ENCODE assay signal across 9 cellular contexts in the genomic region with DNA sequence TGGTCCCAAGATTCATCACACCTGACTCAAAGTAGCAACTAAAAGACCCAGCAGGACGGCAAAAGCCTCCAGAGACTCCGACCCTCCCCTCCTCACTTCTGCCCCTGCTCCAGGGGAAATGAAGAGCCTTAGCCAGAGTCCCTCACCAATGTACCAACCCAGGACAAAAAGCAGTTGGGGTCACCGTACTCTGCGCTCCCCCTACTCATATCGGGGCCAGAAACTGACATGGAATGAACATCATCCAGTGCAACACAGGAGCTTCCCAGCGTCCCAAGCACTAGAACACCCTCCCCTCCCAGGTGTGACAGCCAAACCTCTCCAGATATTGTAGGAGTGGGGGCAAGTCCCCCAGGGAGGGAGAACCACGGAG. TPM values are rescaled to one million over a fixed set of nuclear protein-coding genes. Genes with fewer than 3 reads are reported as not detected.
DNase-seq lines count a peak whose midpoint lies in the region; ATAC-seq, FAIRE-seq and TF ChIP-seq lines count a peak whose summit lies in the region.
"Had no signal": no experiment of that assay in that cellular context is flagged by ENCODE, and none has a peak within 500 bp of the region (broad histone marks: within the 10 kb centered on the region; RNA-seq: fewer than 3 reads in every experiment).

No MANE protein-coding gene starts in this region.

- H3K9ac ChIP-seq in SU-DHL-6 (ENCODE audit: low read length) (peak overlapping the region; percentile 94), fibroblast of lung (ENCODE audit: insufficient read depth, low read length) (peak overlapping the region; percentile 94)

- DNase-seq in GM12864 (ENCODE audit: low read depth) (no peak), fibroblast of lung (ENCODE audit: low read depth in 2 of 2) (no peak), psoas muscle (no peak), GM19239 (ENCODE audit: insufficient read length, low spot score) (no peak), HK-2 (ENCODE audit: unreplicated experiment) (no peak)

- WGBS in psoas muscle, 3 donors, result 62 to 69% (median 63%) methylated on average over 7 of the region's 7 CpGs

- H3K27me3 ChIP-seq in SU-DHL-6 (ENCODE audit: low read length) (no peaks in the 10 kb centered on the region), fibroblast of lung (ENCODE audit: control insufficient read depth, insufficient read depth, low read length) (no peaks in the 10 kb centered on the region), psoas muscle (ENCODE audit: insufficient read depth in 3 of 3, low read length in 2 of 3) (no peaks in the 10 kb centered on the region)

- H2AFZ ChIP-seq in SU-DHL-6 (ENCODE audit: low read depth, low read length, severe bottlenecking), result no peak overlapping the region
- H2AFZ ChIP-seq in fibroblast of lung (ENCODE audit: low read length), result no peak overlapping the region

- H3K9me3 ChIP-seq in SU-DHL-6 (ENCODE audit: insufficient read depth, low read length) (no peaks in the 10 kb centered on the region), fibroblast of lung (ENCODE audit: control insufficient read depth, insufficient read depth, low read depth, low read length) (no peaks in the 10 kb centered on the region), psoas muscle (no peaks in the 10 kb centered on the region)

- H3K79me2 ChIP-seq in SU-DHL-6 (ENCODE audit: insufficient read depth, low read length) (peaks cover 57% of the 10 kb centered on the region), fibroblast of lung (ENCODE audit: control insufficient read depth, insufficient read depth, low read length) (peaks cover 66% of the 10 kb centered on the region)

- H4K20me1 ChIP-seq in SU-DHL-6 (ENCODE audit: low read depth, low read length) (peaks cover 39% of the 10 kb centered on the region; the same call in 1 of the 2 replicates), fibroblast of lung (ENCODE audit: control insufficient read depth, extremely low read depth, insufficient read depth, low read length) (peaks cover 9% of the 10 kb centered on the region)

- H3F3A ChIP-seq in SU-DHL-6 (ENCODE audit: insufficient read depth), result peaks cover 69% of the 10 kb centered on the region

- ATAC-seq in psoas muscle (no peak), GM21825 (IDR thresholded peaks at IDR 0.05; ENCODE audit: unreplicated experiment) (no peak), GM21619 (IDR thresholded peaks at IDR 0.05; ENCODE audit: unreplicated experiment) (no peak)

- H3K27ac ChIP-seq in SU-DHL-6 (ENCODE audit: low read depth, low read length) (peak overlapping the region; percentile 87), fibroblast of lung (ENCODE audit: insufficient read depth, low read length) (peak overlapping the region; percentile 94), psoas muscle (peak overlapping the region; percentile 95)

- no peaks in the 10 kb centered on the region for H3K9me2 ChIP-seq in SU-DHL-6 (replicated peaks; ENCODE audit: insufficient read depth, low read length)

- H3K4me2 ChIP-seq in SU-DHL-6 (ENCODE audit: low read depth, low read length, poor library complexity, severe bottlenecking), result peak overlapping the region; percentile 74
- H3K4me2 ChIP-seq in fibroblast of lung (ENCODE audit: extremely low read depth, insufficient read depth, low read length), result peak overlapping the region; percentile 44

- H3K4me1 ChIP-seq in fibroblast of lung (ENCODE audit: control insufficient read depth, extremely low read depth, insufficient read depth, low read length) (peaks cover 22% of the 10 kb centered on the region), psoas muscle (peaks cover 44% of the 10 kb centered on the region)

- FAIRE-seq in GM19239 (lab: Jason Lieb, UNC), result no peak
- FAIRE-seq: urothelium cell line had no signal

- intact Hi-C loops in psoas muscle (cut with DNase I), result loop anchor here in 1 of 2 donors (5.0 to 10.0 kb wide), 2 partner anchors 79 to 221 kb away; no protein-coding TSS in a partner anchor

- H3K4me3 ChIP-seq in GM12864 (ENCODE audit: low read depth, low read length) (peak overlapping the region; percentile 98), SU-DHL-6 (ENCODE audit: insufficient read depth, low read length, poor library complexity, severe bottlenecking) (peak overlapping the region; percentile 89), fibroblast of lung (replicated peaks in 1 of 4; ENCODE audit: control extremely low read depth in 1 of 4, insufficient read depth in 1 of 4, low read depth in 3 of 4, low read length in 4 of 4) (peak overlapping the region; percentile 82 to 99 (median 94)), psoas muscle (peak overlapping the region; percentile 91)

- H3K36me3 ChIP-seq in SU-DHL-6 (ENCODE audit: low read length), result peaks cover 45% of the 10 kb centered on the region
- H3K36me3 ChIP-seq in fibroblast of lung (ENCODE audit: control insufficient read depth, insufficient read depth, low read length), result peaks cover 54% of the 10 kb centered on the region
- H3K36me3 ChIP-seq in psoas muscle (ENCODE audit: insufficient read depth in 1 of 2, low read depth in 1 of 2), result peaks cover 30 to 61% of the 10 kb centered on the region in 2 donors

- TF ChIP-seq CTCF in GM12864 (IDR thresholded peaks at IDR 0.05; ENCODE audit: low read depth, low read length, missing control alignments), result no peak
- no peak for TF ChIP-seq CTCF in SU-DHL-6 (IDR thresholded peaks at IDR 0.05; ENCODE audit: insufficient read depth, low read length, poor library complexity, severe bottlenecking)
- no peak for TF ChIP-seq CTCF in fibroblast of lung (conservative IDR thresholded peaks at IDR 0.05 in 1 of 2, IDR thresholded peaks at IDR 0.05 in 1 of 2; ENCODE audit: low read depth in 1 of 2, low read length in 2 of 2)
- no peak for TF ChIP-seq CTCF in psoas muscle (IDR thresholded peaks at IDR 0.05)

RNA-seq across cellular contexts. Expression of gene EEF2, which starts 1.7 kb away (rescaled TPM):
- total RNA-seq in fibroblast of lung (2,646 and 3,813 TPM in 2 replicates), psoas muscle (1,000 to 10,000 TPM; 2,332 to 3,628 (median 2,726) TPM)
- polyA plus RNA-seq in fibroblast of lung (976 and 986 TPM in 2 replicates), psoas muscle (1,000 to 10,000 TPM; 1,416 to 1,891 (median 1,484) TPM)
- polyA plus RNA-seq in fibroblast of lung (2012), result 3,237 and 3,351 TPM in 2 replicates
- 1,565 and 2,211 TPM in 2 replicates for polyA minus RNA-seq in fibroblast of lung (ENCODE audit: low replicate concordance)

RNA-seq across cellular contexts. Expression of gene DAPK3, which starts 12.6 kb away (rescaled TPM):
- total RNA-seq in fibroblast of lung (113 and 114 TPM in 2 replicates), psoas muscle (100 to 1,000 TPM in 3 of 4 donors, 10 to 100 TPM in 1; 92.6 to 142 (median 105) TPM)
- polyA plus RNA-seq in fibroblast of lung (68.0 and 69.8 TPM in 2 replicates), psoas muscle (100 to 1,000 TPM; 148 to 176 (median 165) TPM)
- polyA plus RNA-seq in fibroblast of lung (2012), result 121 and 124 TPM in 2 replicates
- polyA minus RNA-seq in fibroblast of lung (ENCODE audit: low replicate concordance), result 182 and 282 TPM in 2 replicates

RNA-seq across cellular contexts. Expression of gene PIAS4, which starts 24.0 kb away (rescaled TPM):
- 12.1 and 14.9 TPM in 2 replicates for total RNA-seq in fibroblast of lung
- polyA plus RNA-seq in fibroblast of lung, result 6.6 and 7.3 TPM in 2 replicates
- polyA plus RNA-seq in fibroblast of lung (2012), result 13.9 and 16.1 TPM in 2 replicates
- 27.9 and 34.3 TPM in 2 replicates for polyA minus RNA-seq in fibroblast of lung (ENCODE audit: low replicate concordance)
- 10 to 100 TPM; 14.6 to 27.2 (median 17.0) TPM for total RNA-seq in psoas muscle
- 10 to 100 TPM; 12.7 to 21.8 (median 14.6) TPM for polyA plus RNA-seq in psoas muscle

RNA-seq across cellular contexts. Expression of gene NMRK2, which starts 50.7 kb away (rescaled TPM):
- total RNA-seq in fibroblast of lung (not detected in 2 replicates), psoas muscle (100 to 1,000 TPM in 1 of 4 donors, 10 to 100 TPM in 2, 1 to 10 TPM in 1; 9.0 to 755 (median 89.4) TPM)
- polyA plus RNA-seq in fibroblast of lung (not detected in 2 replicates), psoas muscle (100 to 1,000 TPM in 2 of 3 donors, 10 to 100 TPM in 1; 45.2 to 636 (median 602) TPM)
- polyA plus RNA-seq in fibroblast of lung (2012), result not detected in 2 replicates
- not detected in 2 replicates for polyA minus RNA-seq in fibroblast of lung (ENCODE audit: low replicate concordance)
